In the genomic region with DNA sequence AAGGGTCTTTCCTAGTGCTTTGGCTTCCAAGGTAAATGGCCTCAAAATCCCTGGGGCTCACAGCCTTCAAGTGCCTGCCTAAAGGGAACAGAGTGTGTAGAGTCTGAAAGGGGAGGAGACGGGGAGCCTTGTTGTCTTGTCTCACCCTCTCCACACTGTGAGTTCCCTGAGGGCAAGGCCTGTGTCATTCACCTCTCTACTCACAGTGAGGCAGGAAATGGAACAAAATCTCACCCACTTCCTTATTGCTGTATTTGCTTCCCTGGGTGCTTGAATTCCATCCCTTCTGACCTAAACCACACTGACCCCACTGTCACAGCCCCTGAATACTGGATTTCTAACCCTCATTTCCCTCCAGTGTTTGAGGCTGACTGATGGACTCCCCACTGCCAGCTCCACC, we compare ENCODE assay signal across 29 cellular contexts.
A peak's percentile ranks its signal among the peaks of the same experiment; 100 is the strongest.
DNase-seq lines count a peak whose midpoint lies in the region; ATAC-seq and TF ChIP-seq lines count a peak whose summit lies in the region.
"Had no signal": no experiment of that assay in that cellular context is flagged by ENCODE, and none has a peak within 500 bp of the region (broad histone marks: within the 10 kb centered on the region; RNA-seq: fewer than 3 reads in every experiment).

No MANE protein-coding gene starts in this region.

- no peaks in the 10 kb centered on the region for H3K79me2 ChIP-seq in neural progenitor cell (ENCODE audit: low read depth)

- H3K36me3 Mint-ChIP-seq in WTC11: no peaks in the 10 kb centered on the region
- no peaks in the 10 kb centered on the region for H3K36me3 Mint-ChIP-seq in neural progenitor cell
- H3K36me3 Mint-ChIP-seq: naive thymus-derived CD4-positive, alpha-beta T cell; stimulated activated naive B cell treated with anti-CD40 and anti-IgM and Interleukin-4, amounts not matched to agents 10 μg/mL and 1 μg/mL and 100 μg/mL, for 72 hours had no signal

- H3K27ac Mint-ChIP-seq in WTC11 (no peak overlapping the region), neural progenitor cell (peak overlapping the region; percentile 91)
- H3K27ac Mint-ChIP-seq: activated CD4-positive, alpha-beta T cell treated with anti-CD3 and anti-CD28 coated beads for 36 hours; activated CD8-positive, alpha-beta T cell treated with anti-CD3 and anti-CD28 coated beads, Interleukin-2, amount 10 ng/mL, durations not matched to agents 7 days and 5 days; activated T-helper 2 cell treated with anti-CD3 and anti-CD28 coated beads, Interferon-gamma antibody, Interleukin-2, Interleukin-4, amounts not matched to agents 10 μg/mL and 5 μg/mL and 100 μg/mL, durations not matched to agents 14 hours and 24 hours and 36 hours; naive thymus-derived CD4-positive, alpha-beta T cell; stimulated activated naive B cell treated with anti-CD40 and anti-IgM and Interleukin-4, amounts not matched to agents 10 μg/mL and 1 μg/mL and 100 μg/mL, for 72 hours had no signal

- peaks cover 20% of the 10 kb centered on the region for H3K4me1 Mint-ChIP-seq in WTC11
- H3K4me1 Mint-ChIP-seq in neural progenitor cell: peaks cover 36% of the 10 kb centered on the region
- H3K4me1 Mint-ChIP-seq: activated CD4-positive, alpha-beta T cell treated with anti-CD3 and anti-CD28 coated beads for 36 hours; naive thymus-derived CD4-positive, alpha-beta T cell; stimulated activated naive B cell treated with anti-CD40 and anti-IgM and Interleukin-4, amounts not matched to agents 10 μg/mL and 1 μg/mL and 100 μg/mL, for 72 hours had no signal

- H3K4me1 ChIP-seq in neural progenitor cell: peaks cover 36% of the 10 kb centered on the region
- H3K4me1 ChIP-seq: BLaER1, esophagus squamous epithelium, foreskin keratinocyte, lower lobe of right lung, SJCRH30 had no signal

- POLR2A ChIA-PET in WTC11 (lab: Charles Lee): no interaction called here

- H3K36me3 ChIP-seq in neural progenitor cell: no peaks in the 10 kb centered on the region
- H3K36me3 ChIP-seq: BLaER1, brain microvascular endothelial cell, esophagus squamous epithelium, lower lobe of right lung, SJCRH30 had no signal

- H3K4me2 ChIP-seq in neural progenitor cell: no peak overlapping the region
- H3K4me2 ChIP-seq: BLaER1 had no signal

- H3K27ac ChIP-seq in neural progenitor cell: no peak overlapping the region
- H3K27ac ChIP-seq: BLaER1, brain microvascular endothelial cell, esophagus squamous epithelium, foreskin keratinocyte, lower lobe of right lung, SJCRH30 had no signal

- no peak overlapping the region for H2AFZ ChIP-seq in neural progenitor cell (replicated peaks)

- H3K9me3 ChIP-seq in neural progenitor cell (ENCODE audit: low read depth): no peaks in the 10 kb centered on the region
- H3K9me3 ChIP-seq: BLaER1, esophagus squamous epithelium, lower lobe of right lung, SJCRH30 had no signal

- no peaks in the 10 kb centered on the region for H4K20me1 ChIP-seq in neural progenitor cell (ENCODE audit: low read depth)
- H4K20me1 ChIP-seq: BLaER1 had no signal

- CTCF ChIA-PET in WTC11 (lab: Charles Lee): no interaction called here

- no peaks in the 10 kb centered on the region for H3K27me3 ChIP-seq in neural progenitor cell
- H3K27me3 ChIP-seq: BLaER1, brain microvascular endothelial cell, esophagus squamous epithelium, foreskin keratinocyte, SJCRH30 had no signal

- DNase-seq in WTC11 (ENCODE audit: low spot score) (no peak), neural progenitor cell (ENCODE audit: low spot score) (no peak), NCI-H345 (lab: John Stamatoyannopoulos, UW) (no peak), EL (no peak)
- no peak for DNase-seq in stimulated activated CD4-positive, alpha-beta T cell treated with anti-CD3 and anti-CD28 coated beads, Interleukin-4, amount 100 ng/mL, for 1 hour
- DNase-seq: activated CD4-positive, alpha-beta T cell treated with anti-CD3 and anti-CD28 coated beads for 36 hours; activated CD8-positive, alpha-beta T cell treated with anti-CD3 and anti-CD28 coated beads, Interleukin-2, amount 10 ng/mL, durations not matched to agents 7 days and 5 days; activated naive CD4-positive, alpha-beta T cell treated with anti-CD3 and anti-CD28 coated beads, Interleukin-2, amount 50 U/mL, for 16 hours; brain microvascular endothelial cell; DMS79; esophagus squamous epithelium; foreskin keratinocyte; lower lobe of right lung; midbrain; naive thymus-derived CD4-positive, alpha-beta T cell; NCI-H1092; NCI-H1694; occipital lobe; RPMI8226; SJCRH30; stimulated activated naive B cell treated with anti-CD40 and anti-IgM and Interleukin-4, amounts not matched to agents 10 μg/mL and 1 μg/mL and 100 μg/mL, for 72 hours; SW 1271; trophoblast cell had no signal

- ATAC-seq in GM18498 (IDR thresholded peaks at IDR 0.05; ENCODE audit: unreplicated experiment) (peak; percentile 41), HG02588 (IDR thresholded peaks at IDR 0.05; ENCODE audit: unreplicated experiment) (peak; percentile 44), WTC11 (peak; percentile 24; the same call in 1 of the 2 replicates)
- ATAC-seq: activated CD4-positive, alpha-beta T cell treated with anti-CD3 and anti-CD28 coated beads for 36 hours; activated CD8-positive, alpha-beta T cell treated with anti-CD3 and anti-CD28 coated beads, Interleukin-2, amount 10 ng/mL, durations not matched to agents 7 days and 5 days; foreskin keratinocyte; HCT116; K562; naive thymus-derived CD4-positive, alpha-beta T cell; stimulated activated naive B cell treated with anti-CD40 and anti-IgM and Interleukin-4, amounts not matched to agents 10 μg/mL and 1 μg/mL and 100 μg/mL, for 72 hours had no signal

- peaks cover 14% of the 10 kb centered on the region for H3F3A ChIP-seq in neural progenitor cell (ENCODE audit: low read depth)

- H3K27me3 Mint-ChIP-seq in WTC11 (ENCODE audit: low read depth): no peaks in the 10 kb centered on the region
- H3K27me3 Mint-ChIP-seq in neural progenitor cell (ENCODE audit: insufficient read depth, low read depth): peaks cover 2% of the 10 kb centered on the region

- TF ChIP-seq CTCF in WTC11 (IDR thresholded peaks at IDR 0.05) (no peak), neural progenitor cell (IDR thresholded peaks at IDR 0.05) (no peak)

- H3K4me3 ChIP-seq in neural progenitor cell: no peak overlapping the region
- H3K4me3 ChIP-seq: BLaER1, esophagus squamous epithelium, K562, lower lobe of right lung, SJCRH30 had no signal

- H3K9me3 Mint-ChIP-seq in WTC11 (no peaks in the 10 kb centered on the region), neural progenitor cell (no peaks in the 10 kb centered on the region)
- H3K9me3 Mint-ChIP-seq: activated T-helper 2 cell treated with anti-CD3 and anti-CD28 coated beads, Interferon-gamma antibody, Interleukin-2, Interleukin-4, amounts not matched to agents 10 μg/mL and 5 μg/mL and 100 μg/mL, durations not matched to agents 14 hours and 24 hours and 36 hours; stimulated activated naive B cell treated with anti-CD40 and anti-IgM and Interleukin-4, amounts not matched to agents 10 μg/mL and 1 μg/mL and 100 μg/mL, for 72 hours had no signal

- no peak overlapping the region for H3K4me3 Mint-ChIP-seq in WTC11
- no peak overlapping the region for H3K4me3 Mint-ChIP-seq in neural progenitor cell
- H3K4me3 Mint-ChIP-seq: activated CD4-positive, alpha-beta T cell treated with anti-CD3 and anti-CD28 coated beads for 36 hours; activated CD8-positive, alpha-beta T cell treated with anti-CD3 and anti-CD28 coated beads, Interleukin-2, amount 10 ng/mL, durations not matched to agents 7 days and 5 days; naive thymus-derived CD4-positive, alpha-beta T cell; stimulated activated naive B cell treated with anti-CD40 and anti-IgM and Interleukin-4, amounts not matched to agents 10 μg/mL and 1 μg/mL and 100 μg/mL, for 72 hours had no signal

- H3K9ac ChIP-seq in neural progenitor cell: no peak overlapping the region
- H3K9ac ChIP-seq: BLaER1 had no signal

TF ChIP-seq in WTC11, 78 proteins besides CTCF, POLR2A, EP300 and RAD21 (continues in another document):
- TF ChIP-seq NR2C2 (CRISPR knock-in tag; IDR thresholded peaks at IDR 0.05) (no peak), FOXK1 (CRISPR knock-in tag; IDR thresholded peaks at IDR 0.05) (no peak), NR3C1 (CRISPR knock-in tag; conservative IDR thresholded peaks at IDR 0.05; ENCODE audit: low read depth) (no peak), SOX15 (CRISPR knock-in tag; IDR thresholded peaks at IDR 0.05) (no peak), ETV6 (CRISPR knock-in tag; IDR thresholded peaks at IDR 0.05) (no peak), SP1 (CRISPR knock-in tag; conservative IDR thresholded peaks at IDR 0.05) (no peak), SMAD4 (CRISPR knock-in tag; IDR thresholded peaks at IDR 0.05) (no peak), JAZF1 (CRISPR knock-in tag; IDR thresholded peaks at IDR 0.05) (no peak)
- TF ChIP-seq, protein P1, sequence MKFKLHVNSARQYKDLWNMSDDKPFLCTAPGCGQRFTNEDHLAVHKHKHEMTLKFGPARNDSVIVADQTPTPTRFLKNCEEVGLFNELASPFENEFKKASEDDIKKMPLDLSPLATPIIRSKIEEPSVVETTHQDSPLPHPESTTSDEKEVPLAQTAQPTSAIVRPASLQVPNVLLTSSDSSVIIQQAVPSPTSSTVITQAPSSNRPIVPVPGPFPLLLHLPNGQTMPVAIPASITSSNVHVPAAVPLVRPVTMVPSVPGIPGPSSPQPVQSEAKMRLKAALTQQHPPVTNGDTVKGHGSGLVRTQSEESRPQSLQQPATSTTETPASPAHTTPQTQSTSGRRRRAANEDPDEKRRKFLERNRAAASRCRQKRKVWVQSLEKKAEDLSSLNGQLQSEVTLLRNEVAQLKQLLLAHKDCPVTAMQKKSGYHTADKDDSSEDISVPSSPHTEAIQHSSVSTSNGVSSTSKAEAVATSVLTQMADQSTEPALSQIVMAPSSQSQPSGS (CRISPR knock-in tag; IDR thresholded peaks at IDR 0.05; ENCODE audit: borderline replicate concordance, low read depth): no peak
- TF ChIP-seq, protein P2, sequence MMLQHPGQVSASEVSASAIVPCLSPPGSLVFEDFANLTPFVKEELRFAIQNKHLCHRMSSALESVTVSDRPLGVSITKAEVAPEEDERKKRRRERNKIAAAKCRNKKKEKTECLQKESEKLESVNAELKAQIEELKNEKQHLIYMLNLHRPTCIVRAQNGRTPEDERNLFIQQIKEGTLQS (CRISPR knock-in tag; conservative IDR thresholded peaks at IDR 0.05): no peak
- TF ChIP-seq, protein P3, sequence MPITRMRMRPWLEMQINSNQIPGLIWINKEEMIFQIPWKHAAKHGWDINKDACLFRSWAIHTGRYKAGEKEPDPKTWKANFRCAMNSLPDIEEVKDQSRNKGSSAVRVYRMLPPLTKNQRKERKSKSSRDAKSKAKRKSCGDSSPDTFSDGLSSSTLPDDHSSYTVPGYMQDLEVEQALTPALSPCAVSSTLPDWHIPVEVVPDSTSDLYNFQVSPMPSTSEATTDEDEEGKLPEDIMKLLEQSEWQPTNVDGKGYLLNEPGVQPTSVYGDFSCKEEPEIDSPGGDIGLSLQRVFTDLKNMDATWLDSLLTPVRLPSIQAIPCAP (CRISPR knock-in tag; IDR thresholded peaks at IDR 0.05): no peak
